In genomic region chr10:100508691-100509150, GRCh38 we compare ENCODE assay signal across 8 cellular contexts. TPM values are rescaled to one million over a fixed set of nuclear protein-coding genes. Genes with fewer than 3 reads are reported as not detected.
A peak's percentile ranks its signal among the peaks of the same experiment; 100 is the strongest.
DNase-seq lines count a peak whose midpoint lies in the region; ATAC-seq and TF ChIP-seq lines count a peak whose summit lies in the region.

No MANE protein-coding gene starts in this region.

- peak overlapping the region; percentile 86 for H3K27ac Mint-ChIP-seq in activated T-helper 17 cell treated with anti-CD3 and anti-CD28 coated beads, Interleukin-2, amount 50 U/mL, for 72 hours

- TF ChIP-seq EP300 in upper lobe of left lung (IDR thresholded peaks at IDR 0.05): no peak

- no peak for TF ChIP-seq POLR2A in upper lobe of left lung (IDR thresholded peaks at IDR 0.05)

- H3K4me2 ChIP-seq in hepatocyte: no peak overlapping the region

- H3K4me3 Mint-ChIP-seq in activated T-helper 17 cell treated with anti-CD3 and anti-CD28 coated beads, Interleukin-2, amount 50 U/mL, for 72 hours: peak overlapping the region; percentile 74

- DNase-seq in COLO829 (ENCODE audit: low spot score) (peak; percentile 43), NCI-H526 (lab: John Stamatoyannopoulos, UW) (peak; percentile 31 to 65), hepatocyte (ENCODE audit: low spot score) (peak; percentile 70), upper lobe of left lung (no peak), MG63 (no peak)
- DNase-seq in stimulated activated naive CD4-positive, alpha-beta T cell (lab: John Stamatoyannopoulos, UW): peak; percentile 14 to 79 (median 37)

- no peaks in the 10 kb centered on the region for H4K20me1 ChIP-seq in hepatocyte (ENCODE audit: insufficient read depth, poor library complexity, severe bottlenecking)

- no peak overlapping the region for H3K4me3 ChIP-seq in hepatocyte
- H3K4me3 ChIP-seq in upper lobe of left lung: no peak overlapping the region
- H3K4me3 ChIP-seq in MG63: no peak overlapping the region

- TF ChIP-seq CTCF in hepatocyte (IDR thresholded peaks at IDR 0.05; ENCODE audit: poor library complexity) (peak; percentile 63), upper lobe of left lung (IDR thresholded peaks at IDR 0.05) (peak in 3 of 6 experiments; percentile 33 to 46 (median 45))

- H3K79me2 ChIP-seq in hepatocyte: no peaks in the 10 kb centered on the region

- H3K27ac ChIP-seq in hepatocyte (no peak overlapping the region), upper lobe of left lung (no peak overlapping the region)

- H3K4me1 Mint-ChIP-seq in activated T-helper 17 cell treated with anti-CD3 and anti-CD28 coated beads, Interleukin-2, amount 50 U/mL, for 72 hours: peaks cover 44% of the 10 kb centered on the region

- no peaks in the 10 kb centered on the region for H3K9me3 ChIP-seq in hepatocyte (ENCODE audit: low read depth)
- no peaks in the 10 kb centered on the region for H3K9me3 ChIP-seq in upper lobe of left lung
- no peaks in the 10 kb centered on the region for H3K9me3 ChIP-seq in MG63

- H2AFZ ChIP-seq in hepatocyte: no peak overlapping the region

- H3K36me3 Mint-ChIP-seq in activated T-helper 17 cell treated with anti-CD3 and anti-CD28 coated beads, Interleukin-2, amount 50 U/mL, for 72 hours (ENCODE audit: low read depth): peaks cover 72% of the 10 kb centered on the region

- H3K27me3 ChIP-seq in hepatocyte: no peaks in the 10 kb centered on the region
- no peaks in the 10 kb centered on the region for H3K27me3 ChIP-seq in upper lobe of left lung
- H3K27me3 ChIP-seq in MG63: no peaks in the 10 kb centered on the region

- 40% methylated on average over 3 of the region's 3 CpGs for WGBS in hepatocyte (ENCODE audit: low lambda C conversion rate, missing lambda C conversion rate)
- 53 to 56% methylated on average over 3 of the region's 3 CpGs for WGBS in upper lobe of left lung, 2 donors

- peak; percentile 48 for ATAC-seq in GM19438 (IDR thresholded peaks at IDR 0.05; ENCODE audit: low read depth, unreplicated experiment)
- ATAC-seq in activated T-helper 17 cell treated with anti-CD3 and anti-CD28 coated beads, Interleukin-2, amount 50 U/mL, for 72 hours (replicated peaks): peak; percentile 45
- ATAC-seq in upper lobe of left lung (ENCODE audit: low FRiP score in 2 of 2): no peak

- H3K27me3 Mint-ChIP-seq in activated T-helper 17 cell treated with anti-CD3 and anti-CD28 coated beads, Interleukin-2, amount 50 U/mL, for 72 hours: no peaks in the 10 kb centered on the region

- H3K36me3 ChIP-seq in hepatocyte (replicated peaks; ENCODE audit: insufficient read depth, low read depth): no peaks in the 10 kb centered on the region
- peaks cover 0 to 28% (median 11%) of the 10 kb centered on the region in 4 donors for H3K36me3 ChIP-seq in upper lobe of left lung
- no peaks in the 10 kb centered on the region; the same call in 1 of the 2 replicates for H3K36me3 ChIP-seq in MG63

- no peaks in the 10 kb centered on the region for H3K9me3 Mint-ChIP-seq in activated T-helper 17 cell treated with anti-CD3 and anti-CD28 coated beads, Interleukin-2, amount 50 U/mL, for 72 hours

- H3K9me2 ChIP-seq in hepatocyte (replicated peaks; ENCODE audit: insufficient read depth): no peaks in the 10 kb centered on the region

- H3K4me1 ChIP-seq in hepatocyte (ENCODE audit: insufficient read depth) (peaks cover 12% of the 10 kb centered on the region), upper lobe of left lung (peaks cover 0 to 6% (median 0%) of the 10 kb centered on the region in 4 donors)

RNA-seq across cellular contexts. Expression of gene SEC31B, which starts 10.9 kb away (rescaled TPM):
- total RNA-seq in activated T-helper 17 cell treated with anti-CD3 and anti-CD28 coated beads, Interleukin-2, amount 50 U/mL, for 72 hours: 100 to 1,000 TPM in 1 of 2 donors, 10 to 100 TPM in 1; 67.0 to 127 TPM
- total RNA-seq in hepatocyte: 2.3 and 5.4 TPM in 2 replicates
- 7.7 and 13.2 TPM in 2 replicates for polyA plus RNA-seq in hepatocyte
- total RNA-seq in upper lobe of left lung: 10 to 100 TPM in 3 of 6 donors, 1 to 10 TPM in 3; 3.6 to 43.0 (median 10.3) TPM
- 0.72 and 1.2 TPM in 2 replicates for total RNA-seq in MG63 (2014; rRNA removed; shearing (Covaris generic); ENCODE audit: low replicate concordance)

RNA-seq across cellular contexts. Expression of gene NDUFB8, which starts 20.9 kb away (rescaled TPM):
- total RNA-seq in activated T-helper 17 cell treated with anti-CD3 and anti-CD28 coated beads, Interleukin-2, amount 50 U/mL, for 72 hours: 100 to 1,000 TPM; 350 to 380 TPM
- 124 and 146 TPM in 2 replicates for total RNA-seq in hepatocyte
- polyA plus RNA-seq in hepatocyte: 350 and 355 TPM in 2 replicates
- total RNA-seq in upper lobe of left lung: 100 to 1,000 TPM; 110 to 152 (median 137) TPM
- total RNA-seq in MG63 (2014; rRNA removed; shearing (Covaris generic); ENCODE audit: low replicate concordance): 87.7 and 143 TPM in 2 replicates

RNA-seq across cellular contexts. Expression of gene HIF1AN, which starts 27.0 kb away (rescaled TPM):
- total RNA-seq in activated T-helper 17 cell treated with anti-CD3 and anti-CD28 coated beads, Interleukin-2, amount 50 U/mL, for 72 hours: 10 to 100 TPM; 53.3 to 60.2 TPM
- total RNA-seq in hepatocyte (13.7 and 15.5 TPM in 2 replicates), upper lobe of left lung (10 to 100 TPM in 4 of 6 donors, 1 to 10 TPM in 2; 7.2 to 34.6 (median 18.4) TPM)
- polyA plus RNA-seq in hepatocyte: 32.1 and 36.0 TPM in 2 replicates
- 9.0 and 16.2 TPM in 2 replicates for total RNA-seq in MG63 (2014; rRNA removed; shearing (Covaris generic); ENCODE audit: low replicate concordance)

RNA-seq across cellular contexts. Expression of gene WNT8B, which starts 45.9 kb away (rescaled TPM):
- total RNA-seq in activated T-helper 17 cell treated with anti-CD3 and anti-CD28 coated beads, Interleukin-2, amount 50 U/mL, for 72 hours: under 1 TPM; 0.11 to 0.16 TPM
- not detected in 2 replicates for total RNA-seq in hepatocyte
- not detected in 2 replicates for polyA plus RNA-seq in hepatocyte
- total RNA-seq in upper lobe of left lung: under 1 TPM in 1 of 6 donors, not detected in 5; 0.17 TPM
- not detected in 2 replicates for total RNA-seq in MG63 (2014; rRNA removed; shearing (Covaris generic); ENCODE audit: low replicate concordance)

Comparison
In these comparisons a context has a peak if more than half of its experiments do, and no peak if none do; other contexts are left out.
1. DNase-seq: peak in COLO829 (single experiment), NCI-H526 (2 of 2), hepatocyte (single experiment) and stimulated activated naive CD4-positive, alpha-beta T cell (6 of 6); none in upper lobe of left lung (0 of 2) and MG63 (single experiment).
2. ATAC-seq: peak in GM19438 (single experiment) and activated T-helper 17 cell treated with anti-CD3 and anti-CD28 coated beads, Interleukin-2, amount 50 U/mL, for 72 hours (single experiment); none in upper lobe of left lung (0 of 2).